In genomic region chrX:71767134-71767533, GRCh38 we compare ENCODE assay signal across 7 cellular contexts. TPM values are rescaled to one million over a fixed set of nuclear protein-coding genes. Genes with fewer than 3 reads are reported as not detected.
"Had no signal": no experiment of that assay in that cellular context is flagged by ENCODE, and none has a peak within 500 bp of the region (broad histone marks: within the 10 kb centered on the region; RNA-seq: fewer than 3 reads in every experiment).

No MANE protein-coding gene starts in this region.

RNA-seq across cellular contexts. Expression of gene CXorf49B, which starts 4.0 kb away (rescaled TPM):
- total RNA-seq: GM23248, H4, H7, HepG2, HFFc6, HT1080 had no signal
- polyA plus RNA-seq: GM23248, HepG2, IgD-negative memory B cell had no signal

RNA-seq across cellular contexts. Expression of gene CXorf49, which starts 49.0 kb away (rescaled TPM):
- total RNA-seq: GM23248, H4, H7, HepG2, HFFc6, HT1080 had no signal
- polyA plus RNA-seq: GM23248, HepG2, IgD-negative memory B cell had no signal
